ENCODE assay signal across 23 cellular contexts in the genomic region with DNA sequence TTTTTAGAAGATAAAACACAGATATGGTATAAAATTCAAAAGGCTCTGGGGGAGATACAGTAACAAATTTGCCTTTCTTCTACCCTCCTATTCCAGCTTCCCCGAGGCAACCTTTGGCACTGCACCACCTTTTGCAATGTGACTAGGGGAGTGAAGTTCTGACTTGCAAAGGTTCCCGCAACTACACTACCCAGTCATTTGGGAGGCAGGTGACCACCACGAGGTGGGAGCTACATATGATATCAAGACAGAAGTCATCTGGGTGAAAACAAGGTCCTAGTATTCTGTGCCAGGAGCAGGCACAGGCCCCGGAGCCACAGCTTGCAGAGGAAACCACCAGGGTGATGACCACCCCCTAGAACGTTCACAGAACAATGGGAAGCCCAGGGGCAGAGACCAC.
DNase-seq lines count a peak whose midpoint lies in the region; ATAC-seq and TF ChIP-seq lines count a peak whose summit lies in the region.
"Had no signal": no experiment of that assay in that cellular context is flagged by ENCODE, and none has a peak within 500 bp of the region (broad histone marks: within the 10 kb centered on the region; RNA-seq: fewer than 3 reads in every experiment).

No MANE protein-coding gene starts in this region.

- peaks cover 36% of the 10 kb centered on the region for H3K4me1 Mint-ChIP-seq in activated T-helper 1 cell treated with anti-CD3 and anti-CD28 coated beads, Interleukin-12 subunit alpha, Interleukin-12 subunit beta, Interleukin-2, Interleukin-4 antibody, amounts not matched to agents 30 ng/mL and 10 ng/mL and 1 ng/mL, durations not matched to agents 14 hours and 24 hours and 36 hours (ENCODE audit: low read depth)
- H3K4me1 Mint-ChIP-seq in CD4-positive, alpha-beta T cell (ENCODE audit: low read depth) = peaks cover 14% of the 10 kb centered on the region

- intact Hi-C loops in Right ventricle myocardium inferior (cut with DNase I) = no loop called here
- intact Hi-C loops in psoas muscle (cut with DNase I) = loop anchor here in 1 of 2 donors (1.0 to 5.0 kb wide), 2 partner anchors 19 to 47 kb away; no protein-coding TSS in a partner anchor
- intact Hi-C loops in aorta (cut with DNase I) = loop anchor here (5.0 to 10.0 kb wide), 4 partner anchors 47 to 277 kb away; a partner anchor contains a TSS
- intact Hi-C loops in activated T-helper 1 cell treated with anti-CD3 and anti-CD28 coated beads, Interleukin-12 subunit alpha, Interleukin-12 subunit beta, Interleukin-2, Interleukin-4 antibody, amounts not matched to agents 30 ng/mL and 10 ng/mL and 1 ng/mL, durations not matched to agents 14 hours and 24 hours and 36 hours (cut with micrococcal nuclease) = loop anchor here (5.0 kb wide), 1 partner anchor 277 kb away; a partner anchor contains a TSS
- intact Hi-C loops in CD4-positive, alpha-beta T cell (cut with DNase I, micrococcal nuclease) = no loop called here

- no peaks in the 10 kb centered on the region for H3K27me3 ChIP-seq in right atrium auricular region
- no peaks in the 10 kb centered on the region for H3K27me3 ChIP-seq in psoas muscle (ENCODE audit: insufficient read depth in 3 of 3, low read length in 2 of 3)
- no peaks in the 10 kb centered on the region for H3K27me3 ChIP-seq in aorta (ENCODE audit: control insufficient read depth in 1 of 2, insufficient read depth in 2 of 2, low read length in 1 of 2)
- no peaks in the 10 kb centered on the region for H3K27me3 ChIP-seq in CD4-positive, alpha-beta T cell (ENCODE audit: control insufficient read depth, insufficient read depth, low read length)
- H3K27me3 ChIP-seq: left lung, ovary had no signal

- H3K4me3 ChIP-seq in right atrium auricular region (no peak overlapping the region), psoas muscle (no peak overlapping the region), aorta (ENCODE audit: low read length in 2 of 2) (no peak overlapping the region)
- H3K4me3 ChIP-seq: left lung, ovary had no signal

- H3K27ac ChIP-seq in right atrium auricular region = peak overlapping the region; percentile 76 to 89
- H3K27ac ChIP-seq in cingulate gyrus (ENCODE audit: low read depth, low read length) = peak overlapping the region; percentile 31
- H3K27ac ChIP-seq in psoas muscle = peak overlapping the region; percentile 93
- peak overlapping the region; percentile 80 to 86 for H3K27ac ChIP-seq in aorta (ENCODE audit: low read depth in 1 of 2, low read length in 2 of 2)
- no peak overlapping the region for H3K27ac ChIP-seq in CD4-positive, alpha-beta T cell (ENCODE audit: low read depth, low read length)
- H3K27ac ChIP-seq: HL-60, ovary, RWPE1 had no signal

- H3K9me3 Mint-ChIP-seq in activated T-helper 1 cell treated with anti-CD3 and anti-CD28 coated beads, Interleukin-12 subunit alpha, Interleukin-12 subunit beta, Interleukin-2, Interleukin-4 antibody, amounts not matched to agents 30 ng/mL and 10 ng/mL and 1 ng/mL, durations not matched to agents 14 hours and 24 hours and 36 hours = peaks cover 5% of the 10 kb centered on the region
- peaks cover 2% of the 10 kb centered on the region for H3K9me3 Mint-ChIP-seq in CD4-positive, alpha-beta T cell
- H3K9me3 Mint-ChIP-seq: activated naive CD4-positive, alpha-beta T cell treated with anti-CD3 and anti-CD28 coated beads, Interleukin-2, amount 50 U/mL, for 24 hours; activated T-helper 17 cell treated with anti-CD3 and anti-CD28 coated beads, Interleukin-2, amount 50 U/mL, for 72 hours had no signal

- TF ChIP-seq CTCF in right atrium auricular region (IDR thresholded peaks at IDR 0.05) (no peak), psoas muscle (IDR thresholded peaks at IDR 0.05) (no peak)
- TF ChIP-seq CTCF in CD4-positive, alpha-beta T cell (IDR thresholded peaks at IDR 0.05) = no peak

- WGBS in psoas muscle, 3 donors = 35 to 48% (median 38%) methylated on average over 5 of the region's 5 CpGs
- 68 to 83% methylated on average over 5 of the region's 5 CpGs for WGBS in aorta, 2 donors

- H3K9me3 ChIP-seq in right atrium auricular region = no peaks in the 10 kb centered on the region
- H3K9me3 ChIP-seq in psoas muscle = no peaks in the 10 kb centered on the region
- no peaks in the 10 kb centered on the region for H3K9me3 ChIP-seq in aorta (ENCODE audit: control insufficient read depth, low read length)
- H3K9me3 ChIP-seq in CD4-positive, alpha-beta T cell (ENCODE audit: control insufficient read depth, low read length) = no peaks in the 10 kb centered on the region
- H3K9me3 ChIP-seq: left lung, ovary had no signal

- no peaks in the 10 kb centered on the region for H3K36me3 Mint-ChIP-seq in activated T-helper 1 cell treated with anti-CD3 and anti-CD28 coated beads, Interleukin-12 subunit alpha, Interleukin-12 subunit beta, Interleukin-2, Interleukin-4 antibody, amounts not matched to agents 30 ng/mL and 10 ng/mL and 1 ng/mL, durations not matched to agents 14 hours and 24 hours and 36 hours (ENCODE audit: low read depth)
- no peaks in the 10 kb centered on the region for H3K36me3 Mint-ChIP-seq in CD4-positive, alpha-beta T cell (ENCODE audit: low read depth)

- POLR2A ChIA-PET in CD4-positive, alpha-beta T cell (lab: Charles Lee) = no interaction called here

- H3K4me3 Mint-ChIP-seq in activated T-helper 1 cell treated with anti-CD3 and anti-CD28 coated beads, Interleukin-12 subunit alpha, Interleukin-12 subunit beta, Interleukin-2, Interleukin-4 antibody, amounts not matched to agents 30 ng/mL and 10 ng/mL and 1 ng/mL, durations not matched to agents 14 hours and 24 hours and 36 hours = no peak overlapping the region
- H3K4me3 Mint-ChIP-seq in CD4-positive, alpha-beta T cell = no peak overlapping the region
- H3K4me3 Mint-ChIP-seq: activated CD4-positive, alpha-beta T cell treated with anti-CD3 and anti-CD28 coated beads, Interleukin-2, amount 10 ng/mL, durations not matched to agents 7 days and 5 days; activated naive CD4-positive, alpha-beta T cell treated with anti-CD3 and anti-CD28 coated beads, Interleukin-2, amount 50 U/mL, for 24 hours; activated T-helper 17 cell treated with anti-CD3 and anti-CD28 coated beads, Interleukin-2, amount 50 U/mL, for 72 hours; nephron had no signal

- DNase-seq in right atrium auricular region (ENCODE audit: low spot score) (no peak), Right ventricle myocardium inferior (ENCODE audit: missing footprints) (no peak), psoas muscle (no peak), aorta (no peak)
- no peak for DNase-seq in activated T-helper 1 cell treated with anti-CD3 and anti-CD28 coated beads, Interleukin-12 subunit alpha, Interleukin-12 subunit beta, Interleukin-2, Interleukin-4 antibody, amounts not matched to agents 30 ng/mL and 10 ng/mL and 1 ng/mL, durations not matched to agents 14 hours and 24 hours and 36 hours (ENCODE audit: low spot score)
- DNase-seq in activated CD8-positive, alpha-beta memory T cell treated with anti-CD3 and anti-CD28 coated beads, Interleukin-2, amount 50 U/mL, for 48 hours = no peak
- no peak for DNase-seq in CD4-positive, alpha-beta T cell
- DNase-seq: activated CD4-positive, alpha-beta T cell treated with anti-CD3 and anti-CD28 coated beads, Interleukin-2, amount 10 ng/mL, durations not matched to agents 7 days and 5 days; effector memory CD4-positive, alpha-beta T cell; erythroblast; left lung; midbrain; NCI-H1048; NCI-H2029 treated with DMSO at 0.1 percent for 48 hours; NCI-H774; ovary had no signal

- CTCF ChIA-PET in CD4-positive, alpha-beta T cell (lab: Charles Lee) = no interaction called here

- no peaks in the 10 kb centered on the region for H3K27me3 Mint-ChIP-seq in activated T-helper 1 cell treated with anti-CD3 and anti-CD28 coated beads, Interleukin-12 subunit alpha, Interleukin-12 subunit beta, Interleukin-2, Interleukin-4 antibody, amounts not matched to agents 30 ng/mL and 10 ng/mL and 1 ng/mL, durations not matched to agents 14 hours and 24 hours and 36 hours (ENCODE audit: insufficient read depth)
- no peaks in the 10 kb centered on the region for H3K27me3 Mint-ChIP-seq in CD4-positive, alpha-beta T cell
- H3K27me3 Mint-ChIP-seq: activated CD4-positive, alpha-beta T cell treated with anti-CD3 and anti-CD28 coated beads, Interleukin-2, amount 10 ng/mL, durations not matched to agents 7 days and 5 days; activated naive CD4-positive, alpha-beta T cell treated with anti-CD3 and anti-CD28 coated beads, Interleukin-2, amount 50 U/mL, for 24 hours; activated T-helper 17 cell treated with anti-CD3 and anti-CD28 coated beads, Interleukin-2, amount 50 U/mL, for 72 hours had no signal

- ATAC-seq in Right ventricle myocardium inferior (no peak), psoas muscle (peak; percentile 19 to 63 (median 31)), aorta (ENCODE audit: low FRiP score) (peak; percentile 25)
- no peak for ATAC-seq in CD4-positive, alpha-beta T cell (ENCODE audit: poor library complexity)
- ATAC-seq: HepG2 had no signal

- H3K27ac Mint-ChIP-seq in activated T-helper 1 cell treated with anti-CD3 and anti-CD28 coated beads, Interleukin-12 subunit alpha, Interleukin-12 subunit beta, Interleukin-2, Interleukin-4 antibody, amounts not matched to agents 30 ng/mL and 10 ng/mL and 1 ng/mL, durations not matched to agents 14 hours and 24 hours and 36 hours = no peak overlapping the region
- no peak overlapping the region for H3K27ac Mint-ChIP-seq in CD4-positive, alpha-beta T cell
- H3K27ac Mint-ChIP-seq: activated CD4-positive, alpha-beta T cell treated with anti-CD3 and anti-CD28 coated beads, Interleukin-2, amount 10 ng/mL, durations not matched to agents 7 days and 5 days; activated naive CD4-positive, alpha-beta T cell treated with anti-CD3 and anti-CD28 coated beads, Interleukin-2, amount 50 U/mL, for 24 hours; activated T-helper 17 cell treated with anti-CD3 and anti-CD28 coated beads, Interleukin-2, amount 50 U/mL, for 72 hours; nephron had no signal

- H3K4me1 ChIP-seq in right atrium auricular region (peaks cover 3 to 45% of the 10 kb centered on the region in 2 donors), psoas muscle (peaks cover 78% of the 10 kb centered on the region), aorta (ENCODE audit: control insufficient read depth in 1 of 2, insufficient read depth in 2 of 2, low read length in 2 of 2) (no peaks in the 10 kb centered on the region)

- peaks cover 5% of the 10 kb centered on the region for H3K36me3 ChIP-seq in right atrium auricular region
- H3K36me3 ChIP-seq in psoas muscle (ENCODE audit: insufficient read depth in 1 of 2, low read depth in 1 of 2) = peaks cover 0 to 10% of the 10 kb centered on the region in 2 donors
- H3K36me3 ChIP-seq in aorta (ENCODE audit: control insufficient read depth in 1 of 2, insufficient read depth in 2 of 2, low read length in 1 of 2) = no peaks in the 10 kb centered on the region
- H3K36me3 ChIP-seq: ovary had no signal

Comparison
In these comparisons a context has a peak if more than half of its experiments do, and no peak if none do; other contexts are left out.
1. ATAC-seq: peak in psoas muscle (4 of 4) and aorta (single experiment); none in Right ventricle myocardium inferior (single experiment) and CD4-positive, alpha-beta T cell (single experiment).
2. intact Hi-C loops: an anchor here in aorta (5.0 to 10.0 kb wide) and activated T-helper 1 cell treated with anti-CD3 and anti-CD28 coated beads, Interleukin-12 subunit alpha, Interleukin-12 subunit beta, Interleukin-2, Interleukin-4 antibody, amounts not matched to agents 30 ng/mL and 10 ng/mL and 1 ng/mL, durations not matched to agents 14 hours and 24 hours and 36 hours (5.0 kb wide); none called in Right ventricle myocardium inferior and CD4-positive, alpha-beta T cell.